ENCODE assay signal across 8 cellular contexts in the genomic region with DNA sequence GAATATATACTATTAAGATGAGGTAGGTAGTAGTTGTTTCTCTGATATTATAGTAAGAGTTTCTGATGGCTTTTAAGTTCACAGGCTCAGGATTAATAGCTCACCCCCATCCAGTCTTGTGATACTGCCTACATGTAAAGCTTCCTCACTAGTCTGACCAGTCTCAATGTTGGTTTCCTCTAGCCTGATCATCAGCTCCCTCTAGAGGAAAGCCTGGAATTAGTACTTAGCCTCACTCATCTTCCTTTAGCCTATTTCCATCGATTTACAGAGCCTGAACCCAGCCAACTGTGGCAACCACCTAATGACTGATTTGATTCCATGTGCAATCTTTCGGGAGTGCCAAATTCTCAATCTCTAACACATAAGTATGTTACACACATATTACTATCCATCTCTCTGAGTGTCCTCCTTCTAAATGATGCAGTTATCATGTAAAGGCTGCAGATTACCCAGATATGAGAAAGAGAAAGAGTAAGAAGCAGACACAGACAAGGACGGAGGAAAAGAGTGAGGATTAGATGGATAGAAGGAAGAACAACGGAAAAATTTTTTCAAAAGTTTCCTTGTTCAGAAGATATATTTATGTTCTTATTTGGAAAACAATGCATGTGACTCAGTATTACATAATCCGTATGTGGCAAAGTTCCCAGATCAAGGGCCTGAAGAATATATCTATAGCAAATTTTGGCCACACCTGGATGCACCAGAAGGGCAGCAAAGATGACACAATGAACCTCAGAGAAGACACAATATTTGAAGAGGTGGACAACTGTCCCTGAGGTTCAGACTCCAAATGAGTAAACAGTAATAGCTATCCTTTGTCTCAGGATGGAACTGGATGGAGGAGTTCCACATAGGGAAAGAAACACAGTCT.
DNase-seq lines count a peak whose midpoint lies in the region; TF ChIP-seq lines count a peak whose summit lies in the region.

No MANE protein-coding gene starts in this region.

- no peak for DNase-seq in left ventricle myocardium inferior
- DNase-seq in cardiac septum (ENCODE audit: low spot score): no peak
- DNase-seq in NCI-H146 treated with DMSO at 0.1 percent for 48 hours (lab: John Stamatoyannopoulos, UW; ENCODE audit: unreplicated experiment): peak; percentile 90
- DNase-seq in ascending aorta (ENCODE audit: low spot score in 2 of 2): no peak
- DNase-seq in spleen: no peak
- no peak for DNase-seq in activated naive CD4-positive, alpha-beta T cell treated with anti-CD3 and anti-CD28 coated beads, Interleukin-2, amount 50 U/mL, for 16 hours
- DNase-seq in T-helper 1 cell: no peak

- no peak for TF ChIP-seq POLR2A in spleen (IDR thresholded peaks at IDR 0.05)

- H3K4me1 ChIP-seq in left ventricle myocardium inferior (peaks cover 3% of the 10 kb centered on the region), ascending aorta (no peaks in the 10 kb centered on the region), liver (ENCODE audit: control insufficient read depth in 4 of 4, insufficient read depth in 4 of 4, low read length in 3 of 4) (peaks cover 0 to 3% (median 0%) of the 10 kb centered on the region in 4 donors), spleen (no peaks in the 10 kb centered on the region)

- intact Hi-C loops in left ventricle myocardium inferior (cut with micrococcal nuclease) (loop anchor here (10.0 kb wide), 1 partner anchor 368 kb away; no protein-coding TSS in a partner anchor), cardiac septum (cut with DNase I) (loop anchor here (10.0 kb wide), 1 partner anchor 368 kb away; no protein-coding TSS in a partner anchor), ascending aorta (cut with DNase I) (loop anchor here (10.0 kb wide), 1 partner anchor 368 kb away; no protein-coding TSS in a partner anchor), spleen (cut with DNase I; ENCODE audit: low total_unique reads) (no loop called here)

- H3K27me3 ChIP-seq in left ventricle myocardium inferior (ENCODE audit: low read depth) (no peaks in the 10 kb centered on the region), ascending aorta (no peaks in the 10 kb centered on the region), liver (ENCODE audit: control insufficient read depth in 4 of 4, insufficient read depth in 4 of 4, low read length in 3 of 4) (no peaks in the 10 kb centered on the region), spleen (replicated peaks in 1 of 7) (no peaks in the 10 kb centered on the region)

- H3K9me3 ChIP-seq in left ventricle myocardium inferior (replicated peaks) (no peaks in the 10 kb centered on the region), ascending aorta (no peaks in the 10 kb centered on the region), liver (ENCODE audit: control insufficient read depth in 4 of 4, low read length in 3 of 4) (no peaks in the 10 kb centered on the region), spleen (no peaks in the 10 kb centered on the region)

- H3K27ac ChIP-seq in left ventricle myocardium inferior (replicated peaks) (no peak overlapping the region), ascending aorta (no peak overlapping the region), liver (ENCODE audit: low read depth in 1 of 2, low read length in 2 of 2) (no peak overlapping the region), spleen (no peak overlapping the region)

- no peak overlapping the region for H3K9ac ChIP-seq in liver (ENCODE audit: low read depth in 1 of 2, low read length in 2 of 2)

- TF ChIP-seq CTCF in left ventricle myocardium inferior (IDR thresholded peaks at IDR 0.05; ENCODE audit: borderline replicate concordance): peak; percentile 59
- TF ChIP-seq CTCF in ascending aorta (IDR thresholded peaks at IDR 0.05): peak; percentile 9 to 52 (median 11)
- TF ChIP-seq CTCF in liver (IDR thresholded peaks at IDR 0.05; ENCODE audit: low read depth, low read length, missing input control): peak; percentile 76
- TF ChIP-seq CTCF in spleen (IDR thresholded peaks at IDR 0.05 in 8 of 11, conservative IDR thresholded peaks at IDR 0.05 in 3 of 11): peak in 2 of 11 experiments; percentile 9 to 24

- H3K36me3 ChIP-seq in left ventricle myocardium inferior (no peaks in the 10 kb centered on the region), ascending aorta (no peaks in the 10 kb centered on the region), liver (ENCODE audit: control insufficient read depth in 4 of 4, insufficient read depth in 3 of 4, low read depth in 1 of 4, low read length in 3 of 4) (no peaks in the 10 kb centered on the region), spleen (no peaks in the 10 kb centered on the region)

- WGBS in liver: 29% methylated on average over 5 of the region's 5 CpGs
- WGBS in spleen, 5 donors: 53 to 57% (median 54%) methylated on average over 5 of the region's 5 CpGs

- H3K4me3 ChIP-seq in left ventricle myocardium inferior: no peak overlapping the region
- H3K4me3 ChIP-seq in ascending aorta: no peak overlapping the region
- no peak overlapping the region for H3K4me3 ChIP-seq in liver (ENCODE audit: low read depth in 1 of 3, low read length in 3 of 3)
- H3K4me3 ChIP-seq in spleen: no peak overlapping the region

- TF ChIP-seq RAD21 in liver (IDR thresholded peaks at IDR 0.05): peak; percentile 99

TF ChIP-seq in liver, 16 proteins besides CTCF, POLR2A, EP300 and RAD21:
- TF ChIP-seq NR2F2 (IDR thresholded peaks at IDR 0.05) (no peak), RXRA (IDR thresholded peaks at IDR 0.05) (peak in 1 of 2 donors; percentile 8), HNF4A (conservative IDR thresholded peaks at IDR 0.05) (peak in 1 of 2 donors; percentile 34)
